ENCODE assay signal across 26 cellular contexts in the genomic region with DNA sequence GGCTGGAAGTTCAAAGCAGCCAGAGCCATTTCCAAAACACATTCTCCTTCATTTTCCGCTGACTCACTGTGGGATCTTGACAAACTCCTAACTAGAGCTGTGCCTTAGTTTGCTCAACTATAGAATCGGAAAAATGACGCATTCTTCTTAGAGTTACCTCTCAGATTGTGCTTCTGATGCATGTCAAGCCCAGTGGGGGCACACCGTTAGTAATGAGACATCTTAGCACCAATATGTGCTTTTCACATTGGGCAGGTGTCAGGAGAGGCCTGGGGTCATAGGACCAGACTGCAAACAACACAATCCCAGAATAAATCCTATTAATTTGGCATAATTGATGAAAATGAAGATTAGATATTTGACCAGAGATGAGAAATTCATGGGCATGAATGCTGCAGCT.
DNase-seq lines count a peak whose midpoint lies in the region; ATAC-seq, FAIRE-seq and TF ChIP-seq lines count a peak whose summit lies in the region.
"Had no signal": no experiment of that assay in that cellular context is flagged by ENCODE, and none has a peak within 500 bp of the region (broad histone marks: within the 10 kb centered on the region; RNA-seq: fewer than 3 reads in every experiment).

No MANE protein-coding gene starts in this region.

- H3K27ac ChIP-seq in GM23338 (ENCODE audit: low read depth) (no peak overlapping the region), PC-3 (ENCODE audit: low read length) (no peak overlapping the region), H1 (ENCODE audit: low read depth, low read length) (no peak overlapping the region), neuronal stem cell (replicated peaks; ENCODE audit: low read length) (no peak overlapping the region), brain microvascular endothelial cell (no peak overlapping the region), heart left ventricle (no peak overlapping the region)
- H3K27ac ChIP-seq: BLaER1 treated with 17β-estradiol and CSF1 and Interleukin-3, amounts not matched to agents 10 nM and 100 nM; RWPE1 had no signal

- no peak for ATAC-seq in GM23338
- ATAC-seq in PC-3: no peak
- ATAC-seq in heart left ventricle: no peak
- ATAC-seq: Panc1 had no signal

- H3K27me3 Mint-ChIP-seq in GM23338 (ENCODE audit: insufficient read depth, low read depth, poor library complexity): peaks cover 2% of the 10 kb centered on the region

- TF ChIP-seq CTCF in GM23338 (conservative IDR thresholded peaks at IDR 0.05; ENCODE audit: low read depth in 2 of 2): no peak
- no peak for TF ChIP-seq CTCF in PC-3 (conservative IDR thresholded peaks at IDR 0.05; ENCODE audit: low read depth, low read length)
- no peak for TF ChIP-seq CTCF in H1 (IDR thresholded peaks at IDR 0.05; ENCODE audit: control extremely low read depth in 1 of 3, insufficient read depth in 1 of 3, low read depth in 1 of 3, low read length in 3 of 3)
- no peak for TF ChIP-seq CTCF in brain microvascular endothelial cell (IDR thresholded peaks at IDR 0.05; ENCODE audit: low read depth, low read length, missing control alignments)
- TF ChIP-seq CTCF in heart left ventricle (IDR thresholded peaks at IDR 0.05): no peak
- no peak for TF ChIP-seq CTCF in BE2C (IDR thresholded peaks at IDR 0.05; ENCODE audit: low read depth, low read length)

- peak overlapping the region; percentile 13; the same call in 1 of the 2 replicates for H3K4me2 ChIP-seq in GM23338
- no peak overlapping the region for H3K4me2 ChIP-seq in PC-3 (ENCODE audit: low read length)
- H3K4me2 ChIP-seq in H1 (ENCODE audit: insufficient read depth in 1 of 2, low read depth in 2 of 2, low read length in 2 of 2): no peak overlapping the region
- no peak overlapping the region for H3K4me2 ChIP-seq in neuronal stem cell (ENCODE audit: insufficient read depth, low read length, poor library complexity, severe bottlenecking)
- H3K4me2 ChIP-seq: BLaER1 treated with 17β-estradiol and CSF1 and Interleukin-3, amounts not matched to agents 10 nM and 100 nM had no signal

- peak overlapping the region; percentile 63 for H3K27ac Mint-ChIP-seq in GM23338
- H3K27ac Mint-ChIP-seq: CD4-positive, alpha-beta memory T cell; H9 had no signal

- TF ChIP-seq POLR2A in H1 (IDR thresholded peaks at IDR 0.05; ENCODE audit: control extremely low read depth in 1 of 2, low read depth in 2 of 2, low read length in 2 of 2): no peak
- no peak for TF ChIP-seq POLR2A in heart left ventricle (IDR thresholded peaks at IDR 0.05)

- peaks cover 47% of the 10 kb centered on the region for H3K4me1 Mint-ChIP-seq in GM23338
- H3K4me1 Mint-ChIP-seq: CD4-positive, alpha-beta memory T cell had no signal

- H2BK15ac ChIP-seq in H1 (ENCODE audit: low read length) (no peak overlapping the region), neuronal stem cell (ENCODE audit: low read length) (no peak overlapping the region)

- H3K9ac ChIP-seq in PC-3 (ENCODE audit: low read length) (no peak overlapping the region), H1 (replicated peaks in 1 of 4; ENCODE audit: extremely low read depth in 1 of 4, low read depth in 3 of 4, low read length in 3 of 4) (no peak overlapping the region), neuronal stem cell (ENCODE audit: low read depth, low read length, poor library complexity) (no peak overlapping the region)
- H3K9ac ChIP-seq: BLaER1 treated with 17β-estradiol and CSF1 and Interleukin-3, amounts not matched to agents 10 nM and 100 nM had no signal

- H3K23ac ChIP-seq in H1 (ENCODE audit: insufficient read length): no peak overlapping the region
- H3K23ac ChIP-seq in neuronal stem cell (ENCODE audit: low read depth, low read length, poor library complexity): no peak overlapping the region

- no peak overlapping the region for H2BK20ac ChIP-seq in H1 (ENCODE audit: low read length)

- H3K4ac ChIP-seq in H1 (replicated peaks; ENCODE audit: insufficient read length, low read depth, low read length) (no peak overlapping the region), neuronal stem cell (ENCODE audit: low read length) (no peak overlapping the region)

- H2AFZ ChIP-seq in GM23338 (no peak overlapping the region), PC-3 (ENCODE audit: low read length) (no peak overlapping the region), H1 (ENCODE audit: low read length) (peak overlapping the region; percentile 36; the same call in 1 of the 2 replicates), neuronal stem cell (ENCODE audit: low read length) (peak overlapping the region; percentile 42)

- TF ChIP-seq EP300 in H1 (IDR thresholded peaks at IDR 0.05; ENCODE audit: borderline replicate concordance in 1 of 2, low read depth in 2 of 2, low read length in 2 of 2): no peak

- H3F3A ChIP-seq in GM23338 (replicated peaks; ENCODE audit: low read depth) (no peaks in the 10 kb centered on the region), PC-3 (ENCODE audit: low read length, unreplicated experiment) (no peaks in the 10 kb centered on the region)

- H3K4me3 Mint-ChIP-seq in GM23338: no peak overlapping the region
- H3K4me3 Mint-ChIP-seq: CD4-positive, alpha-beta memory T cell; H9 had no signal

- peaks cover 6% of the 10 kb centered on the region; the same call in 1 of the 2 replicates for H3K9me2 ChIP-seq in GM23338 (ENCODE audit: insufficient read depth)
- H3K9me2 ChIP-seq in PC-3 (replicated peaks; ENCODE audit: low read length): no peaks in the 10 kb centered on the region

- peak overlapping the region; percentile 28; the same call in 1 of the 2 replicates for H3K18ac ChIP-seq in H1 (ENCODE audit: extremely low read depth, low read length)
- H3K18ac ChIP-seq in neuronal stem cell (ENCODE audit: low read length): no peak overlapping the region

- H3K36me3 Mint-ChIP-seq in GM23338 (ENCODE audit: low read depth): no peaks in the 10 kb centered on the region; the same call in 2 of the 3 replicates
- H3K36me3 Mint-ChIP-seq: CD4-positive, alpha-beta memory T cell had no signal

- no peak for DNase-seq in GM23338 (ENCODE audit: low spot score)
- DNase-seq in PC-3: peak; percentile 10
- no peak for DNase-seq in H1 (ENCODE audit: low read depth in 1 of 2, low spot score in 2 of 2)
- no peak for DNase-seq in neuronal stem cell (ENCODE audit: low spot score)
- no peak for DNase-seq in brain microvascular endothelial cell
- no peak for DNase-seq in heart left ventricle
- DNase-seq in BE2C: no peak
- no peak for DNase-seq in NCI-H187 treated with DMSO at 0.1 percent for 48 hours (lab: John Stamatoyannopoulos, UW)
- DNase-seq: CD4-positive, alpha-beta memory T cell; COR-L47; DMS53; H9; Kasumi-1; MV-4-11; NCI-H1105; NCI-H1436 treated with DMSO at 0.1 percent for 48 hours; NCI-H1930; NCI-H2107; NCI-H446; NCI-H524 treated with DMSO at 0.1 percent for 48 hours; NCI-H774; SHP77 treated with DMSO at 0.1 percent for 48 hours had no signal

- H3K9me3 Mint-ChIP-seq in GM23338: no peaks in the 10 kb centered on the region; the same call in 2 of the 3 replicates
- H3K9me3 Mint-ChIP-seq: CD4-positive, alpha-beta memory T cell had no signal

- H3K79me2 ChIP-seq in GM23338 (replicated peaks; ENCODE audit: insufficient read depth) (no peaks in the 10 kb centered on the region), PC-3 (ENCODE audit: low read length) (no peaks in the 10 kb centered on the region), H1 (ENCODE audit: control insufficient read depth in 1 of 2, insufficient read depth in 2 of 2, low read length in 2 of 2) (no peaks in the 10 kb centered on the region)

- CTCF ChIA-PET in PC-3 (lab: Charles Lee) (no interaction called here), H1 (lab: Charles Lee; ENCODE audit: partially characterized antibody) (interaction anchor here (0.6 to 8.5 kb wide), 21 partner anchors 9 to 627 kb away, joined by 3 to 119 read pairs (median 3); no protein-coding TSS in a partner anchor)

- H4K91ac ChIP-seq in H1 (replicated peaks; ENCODE audit: insufficient read length, low read length) (peak overlapping the region; percentile 14), neuronal stem cell (ENCODE audit: low read depth, low read length, poor library complexity) (no peak overlapping the region)

- no peak overlapping the region for H3K56ac ChIP-seq in H1 (replicated peaks; ENCODE audit: insufficient read length, low read depth, low read length)

- WGBS in H1 (ENCODE audit: extremely low coverage in 1 of 2, insufficient coverage in 1 of 2, insufficient read length in 1 of 2, insufficient replicate concordance in 2 of 2, low coverage in 1 of 2, low lambda C conversion rate in 2 of 2, missing lambda C conversion rate in 1 of 2), 2 experiments: 87% methylated on average over 4 of the region's 4 CpGs; no CpG with 5 or more reads in 1 of the 2 experiments
- WGBS in neuronal stem cell (ENCODE audit: extremely low coverage in 2 of 2, insufficient read length in 2 of 2, insufficient replicate concordance in 1 of 2), 2 donors: no CpG with 5 or more reads among the region's 4 CpGs
- 78 to 84% (median 82%) methylated on average over 4 of the region's 4 CpGs for WGBS in heart left ventricle, 4 donors

- no peak overlapping the region for H3K14ac ChIP-seq in H1 (ENCODE audit: insufficient read length)
- no peak overlapping the region for H3K14ac ChIP-seq in neuronal stem cell (ENCODE audit: low read length)

- H3K27me3 ChIP-seq in GM23338 (ENCODE audit: insufficient read depth) (no peaks in the 10 kb centered on the region), PC-3 (ENCODE audit: low read length) (no peaks in the 10 kb centered on the region), H1 (replicated peaks in 1 of 4; ENCODE audit: control insufficient read depth in 3 of 4, extremely low read depth in 1 of 4, insufficient read depth in 3 of 4, low read length in 3 of 4) (no peaks in the 10 kb centered on the region), neuronal stem cell (ENCODE audit: control insufficient read depth in 3 of 3, insufficient read depth in 3 of 3, low read depth in 1 of 3, low read length in 3 of 3) (no peaks in the 10 kb centered on the region), brain microvascular endothelial cell (replicated peaks) (no peaks in the 10 kb centered on the region), heart left ventricle (no peaks in the 10 kb centered on the region), BE2C (peaks cover 3% of the 10 kb centered on the region; the same call in 1 of the 2 replicates)
- H3K27me3 ChIP-seq: BLaER1 treated with 17β-estradiol and CSF1 and Interleukin-3, amounts not matched to agents 10 nM and 100 nM had no signal

- TF ChIP-seq RAD21 in H1 (IDR thresholded peaks at IDR 0.05 in 1 of 2, conservative IDR thresholded peaks at IDR 0.05 in 1 of 2; ENCODE audit: low read depth in 2 of 2, low read length in 2 of 2): no peak

- in situ Hi-C loops in brain microvascular endothelial cell (cut with HindIII; ENCODE audit: low pct_ligation_motif_present, low sequenced_read_pairs): no loop called here

- no peak for FAIRE-seq in H1 (lab: Jason Lieb, UNC)
- FAIRE-seq: GM18507 had no signal

- H3K36me3 ChIP-seq in GM23338 (ENCODE audit: insufficient read depth) (no peaks in the 10 kb centered on the region), PC-3 (ENCODE audit: low read depth, low read length) (no peaks in the 10 kb centered on the region), H1 (ENCODE audit: control insufficient read depth in 2 of 4, insufficient read depth in 4 of 4, low read length in 3 of 4) (no peaks in the 10 kb centered on the region), neuronal stem cell (replicated peaks in 1 of 2; ENCODE audit: control insufficient read depth in 2 of 2, insufficient read depth in 2 of 2, low read length in 2 of 2) (no peaks in the 10 kb centered on the region), brain microvascular endothelial cell (replicated peaks) (no peaks in the 10 kb centered on the region), heart left ventricle (no peaks in the 10 kb centered on the region), BE2C (no peaks in the 10 kb centered on the region)
- H3K36me3 ChIP-seq: BLaER1 treated with 17β-estradiol and CSF1 and Interleukin-3, amounts not matched to agents 10 nM and 100 nM had no signal

- H2AK5ac ChIP-seq in H1 (ENCODE audit: low read depth, low read length): no peak overlapping the region
- no peak overlapping the region for H2AK5ac ChIP-seq in neuronal stem cell (ENCODE audit: low read depth, low read length)

- H2BK12ac ChIP-seq in H1 (ENCODE audit: low read depth, low read length) (no peak overlapping the region; the same call in 1 of the 2 replicates), neuronal stem cell (ENCODE audit: low read length) (no peak overlapping the region)

- H4K5ac ChIP-seq in H1 (ENCODE audit: insufficient read length, low read depth, low read length): peak overlapping the region; percentile 9

- H2BK5ac ChIP-seq in H1 (ENCODE audit: low read depth, low read length): no peak overlapping the region
- H2BK5ac ChIP-seq in neuronal stem cell (ENCODE audit: low read length): no peak overlapping the region

- no TSS peak for BruUV-seq in PC-3 (replicated peaks; lab: Mats Ljungman, UMichigan)

- H3K79me1 ChIP-seq in H1 (ENCODE audit: low read depth, low read length) (no peaks in the 10 kb centered on the region), neuronal stem cell (ENCODE audit: low read depth, low read length) (no peaks in the 10 kb centered on the region)

- H3K4me3 ChIP-seq in GM23338 (no peak overlapping the region), PC-3 (ENCODE audit: low read length) (no peak overlapping the region), H1 (ENCODE audit: extremely low read depth in 1 of 4, insufficient read depth in 2 of 4, low read depth in 3 of 4, low read length in 4 of 4) (no peak overlapping the region), neuronal stem cell (ENCODE audit: low read length in 2 of 2) (no peak overlapping the region), brain microvascular endothelial cell (ENCODE audit: low read depth, low read length) (no peak overlapping the region), heart left ventricle (no peak overlapping the region), BE2C (ENCODE audit: low read depth, low read length) (no peak overlapping the region)
- H3K4me3 ChIP-seq: BLaER1 treated with 17β-estradiol and CSF1 and Interleukin-3, amounts not matched to agents 10 nM and 100 nM had no signal

- H4K8ac ChIP-seq in H1 (ENCODE audit: extremely low read depth, insufficient read depth, low read length) (no peak overlapping the region), neuronal stem cell (ENCODE audit: low read depth, low read length) (no peak overlapping the region)

- H3K4me1 ChIP-seq in GM23338 (ENCODE audit: insufficient read depth) (peaks cover 19% of the 10 kb centered on the region), PC-3 (ENCODE audit: insufficient read depth, low read length) (no peaks in the 10 kb centered on the region), H1 (replicated peaks in 1 of 4; ENCODE audit: control insufficient read depth in 3 of 4, insufficient read depth in 4 of 4, low read length in 3 of 4) (peaks cover 0 to 14% (median 4%) of the 10 kb centered on the region in 4 experiments; a peak in 5 of 7 replicates), neuronal stem cell (ENCODE audit: control insufficient read depth in 2 of 2, insufficient read depth in 1 of 2, low read depth in 1 of 2, low read length in 2 of 2) (peaks cover 8 to 15% of the 10 kb centered on the region in 2 donors), heart left ventricle (peaks cover 0 to 3% (median 0%) of the 10 kb centered on the region in 12 donors), BE2C (no peaks in the 10 kb centered on the region)

- H2BK120ac ChIP-seq in H1 (replicated peaks; ENCODE audit: low read depth, low read length) (no peak overlapping the region), neuronal stem cell (ENCODE audit: low read depth, low read length) (no peak overlapping the region)

- POLR2A ChIA-PET in PC-3 (lab: Charles Lee; ENCODE audit: unreplicated experiment): no interaction called here
- POLR2A ChIA-PET in H1 (lab: Charles Lee; ENCODE audit: partially characterized antibody): no interaction called here

- H4K20me1 ChIP-seq in GM23338 (replicated peaks; ENCODE audit: insufficient read depth): no peaks in the 10 kb centered on the region
- H4K20me1 ChIP-seq in PC-3 (ENCODE audit: low read length): no peaks in the 10 kb centered on the region
- no peaks in the 10 kb centered on the region for H4K20me1 ChIP-seq in H1 (replicated peaks in 1 of 2; ENCODE audit: control insufficient read depth in 1 of 2, insufficient read depth in 2 of 2, low read length in 2 of 2)
- H4K20me1 ChIP-seq: BLaER1 treated with 17β-estradiol and CSF1 and Interleukin-3, amounts not matched to agents 10 nM and 100 nM had no signal

- no peaks in the 10 kb centered on the region for H3K23me2 ChIP-seq in H1 (ENCODE audit: low read depth, low read length)

- H3K9me3 ChIP-seq in PC-3 (ENCODE audit: low read length) (no peaks in the 10 kb centered on the region), H1 (ENCODE audit: insufficient read depth in 2 of 2, low read depth in 1 of 2, low read length in 1 of 2) (no peaks in the 10 kb centered on the region; a peak in 2 of 4 replicates), neuronal stem cell (replicated peaks in 1 of 2; ENCODE audit: control insufficient read depth in 2 of 2, insufficient read depth in 1 of 2, low read depth in 1 of 2, low read length in 2 of 2) (peaks cover 0 to 3% of the 10 kb centered on the region in 2 donors), heart left ventricle (no peaks in the 10 kb centered on the region), BE2C (no peaks in the 10 kb centered on the region)

- intact Hi-C loops in PC-3 (cut with micrococcal nuclease): no loop called here
- intact Hi-C loops in heart left ventricle (cut with DNase I): loop anchor here in 4 of 10 donors (2.0 to 10.0 kb wide), 4 partner anchors 1352 to 1357 kb away; a partner anchor contains a TSS

Comparison
In these comparisons a context has a peak if more than half of its experiments do, and no peak if none do; other contexts are left out.
1. H2AFZ ChIP-seq: peak in H1 (single experiment) and neuronal stem cell (single experiment); none in GM23338 (single experiment) and PC-3 (single experiment).